In genomic region chr13:38990693-38991092, GRCh38 we compare ENCODE assay signal across 33 cellular contexts. TPM values are rescaled to one million over a fixed set of nuclear protein-coding genes. Genes with fewer than 3 reads are reported as not detected.
A peak's percentile ranks its signal among the peaks of the same experiment; 100 is the strongest.
DNase-seq lines count a peak whose midpoint lies in the region; FAIRE-seq and TF ChIP-seq lines count a peak whose summit lies in the region.
"Had no signal": no experiment of that assay in that cellular context is flagged by ENCODE, and none has a peak within 500 bp of the region (broad histone marks: within the 10 kb centered on the region; RNA-seq: fewer than 3 reads in every experiment).

Gene STOML3 (minus strand): TSS chr13:38990831. CDS start chr13:38990721, 110 bp downstream.

- no peaks in the 10 kb centered on the region for H4K20me1 ChIP-seq in astrocyte (ENCODE audit: insufficient read depth, low read length)

- peak within 1 kb of the TSS; percentile 21 for H3K27ac Mint-ChIP-seq in astrocyte (ENCODE audit: unreplicated experiment)
- H3K27ac Mint-ChIP-seq: activated naive CD4-positive, alpha-beta T cell treated with anti-CD3 and anti-CD28 coated beads, Interleukin-2, amount 50 U/mL, for 72 hours; natural killer cell; stimulated activated effector memory CD8-positive, alpha-beta T cell treated with anti-CD3 and anti-CD28 coated beads, Interleukin-12 subunit alpha, Interleukin-12 subunit beta, amount 100 ng/mL, for 72 hours had no signal

- DNase-seq in LHCN-M2 (ENCODE audit: low read depth) (peak; percentile 9), astrocyte (ENCODE audit: low read depth) (no peak), fibroblast of villous mesenchyme (ENCODE audit: low read depth) (peak; percentile 2), NCI-H2227 (lab: John Stamatoyannopoulos, UW; ENCODE audit: unreplicated experiment) (no peak), ascending aorta (ENCODE audit: low spot score in 2 of 2) (no peak), GM19240 (ENCODE audit: insufficient read length, low spot score) (no peak)
- DNase-seq in central memory CD4-positive, alpha-beta T cell, result no peak
- DNase-seq: activated CD4-positive, alpha-beta T cell treated with anti-CD3 and anti-CD28 coated beads for 48 hours; amygdala; Caco-2; DMS53; esophagus squamous epithelium; GM23248; hippocampal formation; mucosa of descending colon; natural killer cell; NCI-H1105; NCI-H187; NCI-H526 treated with DMSO at 0.1 percent for 48 hours; Right ventricle myocardium superior; stimulated activated CD4-positive, alpha-beta T cell treated with anti-CD3 and anti-CD28 coated beads, Interleukin-15, amount 100 ng/mL, for 24 hours; SW 1271 had no signal

- FAIRE-seq in astrocyte (lab: Jason Lieb, UNC), result no peak
- FAIRE-seq: K562 had no signal

- H3K27me3 ChIP-seq in astrocyte (ENCODE audit: insufficient read depth, low read length) (no peaks in the 10 kb centered on the region), ascending aorta (no peaks in the 10 kb centered on the region)
- H3K27me3 ChIP-seq: cardiac muscle cell, esophagus squamous epithelium, tibial nerve had no signal

- H3K4me2 ChIP-seq in astrocyte (ENCODE audit: low read length), result no peak within 1 kb of the TSS

- H3K27ac ChIP-seq in astrocyte (ENCODE audit: low read depth, low read length) (no peak within 1 kb of the TSS), ascending aorta (no peak within 1 kb of the TSS)
- H3K27ac ChIP-seq: C4-2B, cardiac muscle cell, esophagus squamous epithelium, GM23248, tibial nerve, VCaP had no signal

- H2AFZ ChIP-seq in astrocyte (ENCODE audit: low read depth, low read length), result no peak within 1 kb of the TSS
- H2AFZ ChIP-seq: GM23248 had no signal

- no peaks in the 10 kb centered on the region for H3K4me1 Mint-ChIP-seq in astrocyte (ENCODE audit: low read depth, unreplicated experiment)
- H3K4me1 Mint-ChIP-seq: natural killer cell; stimulated activated effector memory CD8-positive, alpha-beta T cell treated with anti-CD3 and anti-CD28 coated beads, Interleukin-12 subunit alpha, Interleukin-12 subunit beta, amount 100 ng/mL, for 72 hours had no signal

- H3K27me3 Mint-ChIP-seq in astrocyte (ENCODE audit: low read depth, unreplicated experiment), result no peaks in the 10 kb centered on the region

- no peaks in the 10 kb centered on the region for H3K9me3 ChIP-seq in astrocyte (ENCODE audit: insufficient read depth, low read depth, low read length)
- H3K9me3 ChIP-seq in ascending aorta, result no peaks in the 10 kb centered on the region
- H3K9me3 ChIP-seq: Caco-2, esophagus squamous epithelium, mucosa of descending colon, tibial nerve had no signal

- H3K4me3 Mint-ChIP-seq in astrocyte (ENCODE audit: unreplicated experiment), result no peak within 1 kb of the TSS
- H3K4me3 Mint-ChIP-seq: natural killer cell; stimulated activated effector memory CD8-positive, alpha-beta T cell treated with anti-CD3 and anti-CD28 coated beads, Interleukin-12 subunit alpha, Interleukin-12 subunit beta, amount 100 ng/mL, for 72 hours had no signal

- intact Hi-C loops in ascending aorta (cut with DNase I), result no loop called here

- no peaks in the 10 kb centered on the region for H3K36me3 Mint-ChIP-seq in astrocyte (ENCODE audit: low read depth, unreplicated experiment)
- H3K36me3 Mint-ChIP-seq: activated naive CD4-positive, alpha-beta T cell treated with anti-CD3 and anti-CD28 coated beads, Interleukin-2, amount 50 U/mL, for 72 hours; natural killer cell; stimulated activated effector memory CD8-positive, alpha-beta T cell treated with anti-CD3 and anti-CD28 coated beads, Interleukin-12 subunit alpha, Interleukin-12 subunit beta, amount 100 ng/mL, for 72 hours had no signal

- H3K4me3 ChIP-seq in astrocyte (ENCODE audit: insufficient read depth, low read depth, low read length) (no peak within 1 kb of the TSS), fibroblast of villous mesenchyme (ENCODE audit: low read depth, low read length) (no peak within 1 kb of the TSS), ascending aorta (no peak within 1 kb of the TSS)
- H3K4me3 ChIP-seq: cardiac muscle cell, esophagus squamous epithelium, GM23248, K562, lung, mucosa of descending colon, tibial nerve had no signal

- no peaks in the 10 kb centered on the region for H3K9me3 Mint-ChIP-seq in astrocyte (ENCODE audit: unreplicated experiment)
- H3K9me3 Mint-ChIP-seq: activated naive CD4-positive, alpha-beta T cell treated with anti-CD3 and anti-CD28 coated beads, Interleukin-2, amount 50 U/mL, for 72 hours; natural killer cell; stimulated activated effector memory CD8-positive, alpha-beta T cell treated with anti-CD3 and anti-CD28 coated beads, Interleukin-12 subunit alpha, Interleukin-12 subunit beta, amount 100 ng/mL, for 72 hours had no signal

- no peaks in the 10 kb centered on the region for H3K79me2 ChIP-seq in astrocyte (ENCODE audit: insufficient read depth, low read length)

- H3K4me1 ChIP-seq in astrocyte (ENCODE audit: insufficient read depth, low read length), result no peaks in the 10 kb centered on the region
- no peaks in the 10 kb centered on the region for H3K4me1 ChIP-seq in ascending aorta
- H3K4me1 ChIP-seq: esophagus squamous epithelium, tibial nerve had no signal

- H3K9ac ChIP-seq in astrocyte (ENCODE audit: low read length), result no peak within 1 kb of the TSS
- H3K9ac ChIP-seq: GM23248 had no signal

- TF ChIP-seq CTCF in astrocyte (IDR thresholded peaks at IDR 0.05; ENCODE audit: insufficient read depth, low read depth, low read length) (no peak), fibroblast of villous mesenchyme (IDR thresholded peaks at IDR 0.05; ENCODE audit: insufficient read depth, low read depth, low read length) (no peak), ascending aorta (IDR thresholded peaks at IDR 0.05) (no peak)

- H3K36me3 ChIP-seq in astrocyte (ENCODE audit: insufficient read depth, low read length) (no peaks in the 10 kb centered on the region), ascending aorta (no peaks in the 10 kb centered on the region)
- H3K36me3 ChIP-seq: cardiac muscle cell, esophagus squamous epithelium, tibial nerve had no signal

RNA-seq across cellular contexts. Expression of gene STOML3, which starts in this region (rescaled TPM):
- total RNA-seq in LHCN-M2 (2014; rRNA removed) (not detected in 2 replicates), astrocyte (not detected in 2 replicates), fibroblast of villous mesenchyme (not detected in 2 replicates), ascending aorta (not detected)
- not detected for polyA plus RNA-seq in LHCN-M2 (2012)
- total RNA-seq: activated naive CD4-positive, alpha-beta T cell treated with anti-CD3 and anti-CD28 coated beads, Interleukin-2, amount 50 U/mL, for 72 hours; cardiac muscle cell; esophagus squamous epithelium; G401; GM23248; K562; MCF 10A; natural killer cell; osteoblast; Right ventricle myocardium superior; tibial nerve had no signal
- polyA plus RNA-seq: cardiac muscle cell, GM23248 had no signal

Comparison
In these comparisons a context has a peak if more than half of its experiments do, and no peak if none do; other contexts are left out.
1. Peak in DNase-seq in LHCN-M2; RNA of the gene not detected or under 1 TPM.
2. Peak in DNase-seq in fibroblast of villous mesenchyme; RNA of the gene not detected or under 1 TPM.